ENCODE assay signal across 8 cellular contexts in the genomic region with DNA sequence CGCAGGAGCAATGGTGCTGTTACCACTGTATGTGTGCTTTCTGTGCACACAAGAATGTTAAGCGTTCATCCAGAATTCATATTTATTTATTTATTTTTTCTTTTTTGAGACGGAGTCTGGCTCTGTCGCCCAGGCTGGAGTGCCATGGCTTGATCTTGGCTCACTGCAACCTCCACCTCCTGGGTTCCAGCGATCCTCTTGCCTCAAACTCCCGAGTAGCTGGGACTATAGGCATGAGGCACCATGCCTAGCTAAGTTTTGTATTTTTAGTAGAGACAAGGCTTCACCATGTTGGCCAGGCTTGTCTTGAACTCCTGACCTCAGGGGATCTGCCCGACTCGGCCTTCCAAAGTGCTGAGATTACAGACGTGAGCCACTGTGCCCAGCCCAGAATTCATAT.
DNase-seq lines count a peak whose midpoint lies in the region; ATAC-seq, FAIRE-seq and TF ChIP-seq lines count a peak whose summit lies in the region.
"Not testable (repeated sequence)": the region's sequence is repeated elsewhere in the genome, so short reads cannot be mapped to it uniquely, and the experiment has no call there.

No MANE protein-coding gene starts in this region.

- CTCF ChIA-PET in Panc1 (lab: Charles Lee): not testable (repeated sequence)

- in situ Hi-C loops in Panc1 (cut with HindIII; ENCODE audit: low pct_unique_long_range_greater_than_20kb, low sequenced_read_pairs): loop anchor here (5.0 kb wide), 1 partner anchor 42 kb away; no protein-coding TSS in a partner anchor

- H3K9me3 ChIP-seq in BE2C; Panc1 (ENCODE audit: control insufficient read depth, insufficient read depth, low read depth, low read length); esophagus (ENCODE audit: control insufficient read depth in 2 of 2, insufficient read depth in 1 of 2, low read depth in 1 of 2, low read length in 1 of 2); kidney (ENCODE audit: control insufficient read depth in 1 of 2, low read length in 2 of 2); upper lobe of right lung: not testable (repeated sequence)

- H3K9me3 Mint-ChIP-seq in nephron: not testable (repeated sequence)

- TF ChIP-seq CTCF in BE2C (IDR thresholded peaks at IDR 0.05; ENCODE audit: low read depth, low read length); Panc1 (IDR thresholded peaks at IDR 0.05); kidney (IDR thresholded peaks at IDR 0.05; ENCODE audit: borderline replicate concordance, extremely low read depth, insufficient read depth); nephron (IDR thresholded peaks at IDR 0.05; ENCODE audit: unreplicated experiment in 3 of 3); upper lobe of right lung (IDR thresholded peaks at IDR 0.05): not testable (repeated sequence)

- FAIRE-seq in kidney (lab: Jason Lieb, UNC): not testable (repeated sequence)

- BruUV-seq in Panc1 (replicated peaks; lab: Mats Ljungman, UMichigan): not testable (repeated sequence)

- H3K9ac ChIP-seq in kidney (ENCODE audit: low read length in 2 of 2): not testable (repeated sequence)

- POLR2A ChIA-PET in Panc1 (lab: Charles Lee): interaction anchor here (0.5 to 0.6 kb wide), 2 partner anchors 10 to 201 kb away, joined by 3 read pairs; no protein-coding TSS in a partner anchor

- H3K27ac ChIP-seq in Panc1 (ENCODE audit: low read length): peak overlapping the region; percentile 94
- peak overlapping the region; percentile 31 to 38 for H3K27ac ChIP-seq in esophagus (ENCODE audit: low read depth in 2 of 2, low read length in 1 of 2)
- H3K27ac ChIP-seq in kidney (ENCODE audit: low read depth in 2 of 2, low read length in 2 of 2): peak overlapping the region; percentile 19 to 87
- peak overlapping the region in 19 of 21 experiments; percentile 23 to 89 (median 68) for H3K27ac ChIP-seq in skin epidermis
- peak overlapping the region; percentile 78 for H3K27ac ChIP-seq in upper lobe of right lung

- H3K27me3 Mint-ChIP-seq in nephron (ENCODE audit: low read depth): not testable (repeated sequence)

- H3K36me3 ChIP-seq in BE2C; Panc1 (ENCODE audit: control insufficient read depth, insufficient read depth, low read length); esophagus (ENCODE audit: control insufficient read depth in 2 of 2, insufficient read depth in 2 of 2, low read length in 1 of 2); kidney (ENCODE audit: control insufficient read depth in 1 of 2, insufficient read depth in 2 of 2, low read length in 2 of 2); upper lobe of right lung: not testable (repeated sequence)

- H3K4me3 Mint-ChIP-seq in nephron: not testable (repeated sequence)

- H3K4me1 Mint-ChIP-seq in nephron: peaks cover 52% of the 10 kb centered on the region

- peak overlapping the region in 2 of 3 experiments; percentile 64 to 80 for H3K27ac Mint-ChIP-seq in nephron

- intact Hi-C loops in Panc1 (cut with micrococcal nuclease; ENCODE audit: unreplicated experiment): loop anchor here (5.0 to 10.0 kb wide), 2 partner anchors 102 to 190 kb away; partner anchors contain the start of gene SLC38A2
- intact Hi-C loops in kidney (cut with DNase I); upper lobe of right lung (cut with DNase I): not testable (repeated sequence)

- H3K4me1 ChIP-seq in BE2C (peaks cover 23% of the 10 kb centered on the region), Panc1 (ENCODE audit: control insufficient read depth, insufficient read depth, low read length) (peaks cover 50% of the 10 kb centered on the region), kidney (ENCODE audit: control insufficient read depth in 1 of 2, insufficient read depth in 1 of 2, low read depth in 1 of 2, low read length in 2 of 2) (peaks cover 2 to 16% of the 10 kb centered on the region in 2 donors), upper lobe of right lung (peaks cover 25% of the 10 kb centered on the region)
- H3K4me1 ChIP-seq in esophagus (ENCODE audit: control insufficient read depth in 2 of 2, insufficient read depth in 2 of 2, low read length in 1 of 2): not testable (repeated sequence)

- 80 to 84% methylated on average over 9 of the region's 9 CpGs for WGBS in esophagus, 2 donors

- not testable (repeated sequence) for DNase-seq in BE2C; Panc1 (ENCODE audit: low read depth, low spot score); kidney; upper lobe of right lung
- peak; percentile 13 for DNase-seq in astrocyte of the hippocampus (ENCODE audit: low read depth, low spot score)

- peak; percentile 61 for ATAC-seq in Panc1
- not testable (repeated sequence) for ATAC-seq in upper lobe of right lung

- not testable (repeated sequence) for H3K27me3 ChIP-seq in BE2C; Panc1 (ENCODE audit: control insufficient read depth, insufficient read depth, low read length); esophagus (ENCODE audit: control insufficient read depth in 1 of 2, insufficient read depth in 2 of 2, low read length in 2 of 2); upper lobe of right lung

- H3K4me3 ChIP-seq in BE2C (ENCODE audit: low read depth, low read length) (peak overlapping the region; percentile 30; the same call in 1 of the 2 replicates), Panc1 (ENCODE audit: low read depth in 2 of 2, low read length in 2 of 2) (peak overlapping the region in 1 of 2 experiments; percentile 11; a peak in 1 of 4 replicates)
- not testable (repeated sequence) for H3K4me3 ChIP-seq in esophagus (ENCODE audit: low read depth in 1 of 2, low read length in 2 of 2); kidney (ENCODE audit: low read length in 2 of 2); skin epidermis; upper lobe of right lung

- H3K36me3 Mint-ChIP-seq in nephron (ENCODE audit: low read depth): not testable (repeated sequence)

Comparison
In these comparisons a context has a peak if more than half of its experiments do, and no peak if none do; other contexts are left out.
1. H3K27ac ChIP-seq: peak in every context shown above with its lines; median percentile 94 in Panc1; 78 in upper lobe of right lung; 68 in skin epidermis; 53 in kidney; 34 in esophagus.